2 cellular contexts compared by ENCODE assay signal in the genomic region with DNA sequence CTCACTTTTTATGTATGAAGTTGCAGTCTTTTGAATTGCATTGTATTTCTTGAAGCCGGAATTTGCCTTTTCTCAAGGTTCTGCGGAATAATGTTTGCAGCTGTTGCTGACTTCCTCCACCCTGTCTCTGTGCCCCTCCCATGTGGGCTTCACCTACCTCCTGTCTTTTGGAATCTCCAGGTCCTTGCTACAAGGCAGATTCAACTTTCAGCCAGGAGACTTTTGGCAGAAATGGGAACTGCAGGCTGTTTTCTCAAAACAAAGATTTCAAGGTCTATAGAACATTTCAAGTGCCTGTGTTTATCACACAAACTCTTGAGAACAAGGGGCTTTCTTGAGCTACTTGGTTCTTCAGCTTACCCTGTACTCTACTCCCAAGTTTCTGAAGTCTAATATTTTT.
TF ChIP-seq lines count a peak whose summit lies in the region.

No MANE protein-coding gene starts in this region.

TF ChIP-seq in GM23338, 12 proteins besides CTCF, POLR2A, EP300 and RAD21:
- no peak for TF ChIP-seq JUNB (IDR thresholded peaks at IDR 0.05; ENCODE audit: unreplicated experiment)
- TF ChIP-seq ZNF331 (CRISPR knock-in tag; IDR thresholded peaks at IDR 0.05; ENCODE audit: low read depth) = no peak
- TF ChIP-seq, protein P1, sequence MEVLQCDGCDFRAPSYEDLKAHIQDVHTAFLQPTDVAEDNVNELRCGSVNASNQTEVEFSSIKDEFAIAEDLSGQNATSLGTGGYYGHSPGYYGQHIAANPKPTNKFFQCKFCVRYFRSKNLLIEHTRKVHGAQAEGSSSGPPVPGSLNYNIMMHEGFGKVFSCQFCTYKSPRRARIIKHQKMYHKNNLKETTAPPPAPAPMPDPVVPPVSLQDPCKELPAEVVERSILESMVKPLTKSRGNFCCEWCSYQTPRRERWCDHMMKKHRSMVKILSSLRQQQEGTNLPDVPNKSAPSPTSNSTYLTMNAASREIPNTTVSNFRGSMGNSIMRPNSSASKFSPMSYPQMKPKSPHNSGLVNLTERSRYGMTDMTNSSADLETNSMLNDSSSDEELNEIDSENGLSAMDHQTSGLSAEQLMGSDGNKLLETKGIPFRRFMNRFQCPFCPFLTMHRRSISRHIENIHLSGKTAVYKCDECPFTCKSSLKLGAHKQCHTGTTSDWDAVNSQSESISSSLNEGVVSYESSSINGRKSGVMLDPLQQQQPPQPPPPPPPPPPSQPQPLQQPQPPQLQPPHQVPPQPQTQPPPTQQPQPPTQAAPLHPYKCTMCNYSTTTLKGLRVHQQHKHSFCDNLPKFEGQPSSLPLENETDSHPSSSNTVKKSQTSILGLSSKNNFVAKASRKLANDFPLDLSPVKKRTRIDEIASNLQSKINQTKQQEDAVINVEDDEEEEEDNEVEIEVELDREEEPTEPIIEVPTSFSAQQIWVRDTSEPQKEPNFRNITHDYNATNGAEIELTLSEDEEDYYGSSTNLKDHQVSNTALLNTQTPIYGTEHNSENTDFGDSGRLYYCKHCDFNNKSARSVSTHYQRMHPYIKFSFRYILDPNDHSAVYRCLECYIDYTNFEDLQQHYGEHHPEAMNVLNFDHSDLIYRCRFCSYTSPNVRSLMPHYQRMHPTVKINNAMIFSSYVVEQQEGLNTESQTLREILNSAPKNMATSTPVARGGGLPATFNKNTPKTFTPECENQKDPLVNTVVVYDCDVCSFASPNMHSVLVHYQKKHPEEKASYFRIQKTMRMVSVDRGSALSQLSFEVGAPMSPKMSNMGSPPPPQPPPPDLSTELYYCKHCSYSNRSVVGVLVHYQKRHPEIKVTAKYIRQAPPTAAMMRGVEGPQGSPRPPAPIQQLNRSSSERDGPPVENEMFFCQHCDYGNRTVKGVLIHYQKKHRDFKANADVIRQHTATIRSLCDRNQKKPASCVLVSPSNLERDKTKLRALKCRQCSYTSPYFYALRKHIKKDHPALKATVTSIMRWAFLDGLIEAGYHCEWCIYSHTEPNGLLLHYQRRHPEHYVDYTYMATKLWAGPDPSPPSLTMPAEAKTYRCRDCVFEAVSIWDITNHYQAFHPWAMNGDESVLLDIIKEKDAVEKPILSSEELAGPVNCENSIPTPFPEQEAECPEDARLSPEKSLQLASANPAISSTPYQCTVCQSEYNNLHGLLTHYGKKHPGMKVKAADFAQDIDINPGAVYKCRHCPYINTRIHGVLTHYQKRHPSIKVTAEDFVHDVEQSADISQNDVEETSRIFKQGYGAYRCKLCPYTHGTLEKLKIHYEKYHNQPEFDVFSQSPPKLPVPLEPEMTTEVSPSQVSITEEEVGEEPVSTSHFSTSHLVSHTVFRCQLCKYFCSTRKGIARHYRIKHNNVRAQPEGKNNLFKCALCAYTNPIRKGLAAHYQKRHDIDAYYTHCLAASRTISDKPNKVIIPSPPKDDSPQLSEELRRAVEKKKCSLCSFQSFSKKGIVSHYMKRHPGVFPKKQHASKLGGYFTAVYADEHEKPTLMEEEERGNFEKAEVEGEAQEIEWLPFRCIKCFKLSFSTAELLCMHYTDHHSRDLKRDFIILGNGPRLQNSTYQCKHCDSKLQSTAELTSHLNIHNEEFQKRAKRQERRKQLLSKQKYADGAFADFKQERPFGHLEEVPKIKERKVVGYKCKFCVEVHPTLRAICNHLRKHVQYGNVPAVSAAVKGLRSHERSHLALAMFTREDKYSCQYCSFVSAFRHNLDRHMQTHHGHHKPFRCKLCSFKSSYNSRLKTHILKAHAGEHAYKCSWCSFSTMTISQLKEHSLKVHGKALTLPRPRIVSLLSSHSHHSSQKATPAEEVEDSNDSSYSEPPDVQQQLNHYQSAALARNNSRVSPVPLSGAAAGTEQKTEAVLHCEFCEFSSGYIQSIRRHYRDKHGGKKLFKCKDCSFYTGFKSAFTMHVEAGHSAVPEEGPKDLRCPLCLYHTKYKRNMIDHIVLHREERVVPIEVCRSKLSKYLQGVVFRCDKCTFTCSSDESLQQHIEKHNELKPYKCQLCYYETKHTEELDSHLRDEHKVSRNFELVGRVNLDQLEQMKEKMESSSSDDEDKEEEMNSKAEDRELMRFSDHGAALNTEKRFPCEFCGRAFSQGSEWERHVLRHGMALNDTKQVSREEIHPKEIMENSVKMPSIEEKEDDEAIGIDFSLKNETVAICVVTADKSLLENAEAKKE (CRISPR knock-in tag; IDR thresholded peaks at IDR 0.05) = no peak
- TF ChIP-seq, protein P2, sequence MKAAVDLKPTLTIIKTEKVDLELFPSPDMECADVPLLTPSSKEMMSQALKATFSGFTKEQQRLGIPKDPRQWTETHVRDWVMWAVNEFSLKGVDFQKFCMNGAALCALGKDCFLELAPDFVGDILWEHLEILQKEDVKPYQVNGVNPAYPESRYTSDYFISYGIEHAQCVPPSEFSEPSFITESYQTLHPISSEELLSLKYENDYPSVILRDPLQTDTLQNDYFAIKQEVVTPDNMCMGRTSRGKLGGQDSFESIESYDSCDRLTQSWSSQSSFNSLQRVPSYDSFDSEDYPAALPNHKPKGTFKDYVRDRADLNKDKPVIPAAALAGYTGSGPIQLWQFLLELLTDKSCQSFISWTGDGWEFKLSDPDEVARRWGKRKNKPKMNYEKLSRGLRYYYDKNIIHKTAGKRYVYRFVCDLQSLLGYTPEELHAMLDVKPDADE (IDR thresholded peaks at IDR 0.05) = no peak
- TF ChIP-seq STAT1 (IDR thresholded peaks at IDR 0.05; ENCODE audit: unreplicated experiment) = no peak

TF ChIP-seq in H1, 55 proteins besides CTCF, POLR2A, EP300 and RAD21:
- no peak for TF ChIP-seq FOSL1 (IDR thresholded peaks at IDR 0.05; ENCODE audit: insufficient read depth, low read depth, low read length)
- no peak for TF ChIP-seq KDM4A (IDR thresholded peaks at IDR 0.05; ENCODE audit: low read depth, low read length, severe bottlenecking)
- no peak for TF ChIP-seq SIX5 (IDR thresholded peaks at IDR 0.05; ENCODE audit: low read depth, low read length)
- TF ChIP-seq NANOG (IDR thresholded peaks at IDR 0.05; ENCODE audit: insufficient read depth, low read depth, low read length, poor library complexity, severe bottlenecking) = no peak
- no peak for TF ChIP-seq JUN (IDR thresholded peaks at IDR 0.05; ENCODE audit: low read depth, low read length)
- TF ChIP-seq, protein P3, sequence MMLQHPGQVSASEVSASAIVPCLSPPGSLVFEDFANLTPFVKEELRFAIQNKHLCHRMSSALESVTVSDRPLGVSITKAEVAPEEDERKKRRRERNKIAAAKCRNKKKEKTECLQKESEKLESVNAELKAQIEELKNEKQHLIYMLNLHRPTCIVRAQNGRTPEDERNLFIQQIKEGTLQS (IDR thresholded peaks at IDR 0.05; ENCODE audit: insufficient read depth, low read depth, low read length) = no peak
- no peak for TF ChIP-seq ASH2L (IDR thresholded peaks at IDR 0.05; ENCODE audit: low read length)
- TF ChIP-seq TBP (IDR thresholded peaks at IDR 0.05; ENCODE audit: low read depth, low read length) = no peak
- TF ChIP-seq CEBPB (IDR thresholded peaks at IDR 0.05; ENCODE audit: low read depth, low read length) = no peak
- TF ChIP-seq CBX5 (IDR thresholded peaks at IDR 0.05; ENCODE audit: low read depth, low read length) = no peak
- TF ChIP-seq, protein P4, sequence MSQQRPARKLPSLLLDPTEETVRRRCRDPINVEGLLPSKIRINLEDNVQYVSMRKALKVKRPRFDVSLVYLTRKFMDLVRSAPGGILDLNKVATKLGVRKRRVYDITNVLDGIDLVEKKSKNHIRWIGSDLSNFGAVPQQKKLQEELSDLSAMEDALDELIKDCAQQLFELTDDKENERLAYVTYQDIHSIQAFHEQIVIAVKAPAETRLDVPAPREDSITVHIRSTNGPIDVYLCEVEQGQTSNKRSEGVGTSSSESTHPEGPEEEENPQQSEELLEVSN (IDR thresholded peaks at IDR 0.05) = no peak
- TF ChIP-seq RNF2 (IDR thresholded peaks at IDR 0.05; ENCODE audit: borderline replicate concordance, low read depth, low read length, missing control alignments, poor library complexity, severe bottlenecking) = no peak
- TF ChIP-seq HDAC6 (IDR thresholded peaks at IDR 0.05; ENCODE audit: low read depth, low read length) = no peak
- TF ChIP-seq BRCA1 (IDR thresholded peaks at IDR 0.05; ENCODE audit: low read depth, low read length) = no peak
- TF ChIP-seq CHD1 (IDR thresholded peaks at IDR 0.05; ENCODE audit: low read depth, low read length) = no peak
- TF ChIP-seq POU5F1 (IDR thresholded peaks at IDR 0.05; ENCODE audit: low read depth, low read length) = no peak
